ENCODE assay signal across 18 cellular contexts in genomic region chr11:124893781-124894401, GRCh38. TPM values are rescaled to one million over a fixed set of nuclear protein-coding genes. Genes with fewer than 3 reads are reported as not detected.
DNase-seq lines count a peak whose midpoint lies in the region; FAIRE-seq and TF ChIP-seq lines count a peak whose summit lies in the region.
"Had no signal": no experiment of that assay in that cellular context is flagged by ENCODE, and none has a peak within 500 bp of the region (broad histone marks: within the 10 kb centered on the region; RNA-seq: fewer than 3 reads in every experiment).

No MANE protein-coding gene starts in this region.

- no peak overlapping the region for H3K14ac ChIP-seq in neuronal stem cell (ENCODE audit: low read length)

- H3K4me2 ChIP-seq in neuronal stem cell (ENCODE audit: insufficient read depth, low read length, poor library complexity, severe bottlenecking), result no peak overlapping the region
- H3K4me2 ChIP-seq: BLaER1 had no signal

- H2BK15ac ChIP-seq in neuronal stem cell (ENCODE audit: low read length), result peak overlapping the region; percentile 42

- no peak overlapping the region for H2AFZ ChIP-seq in neuronal stem cell (ENCODE audit: low read length)

- FAIRE-seq in frontal cortex (lab: Jason Lieb, UNC), result no peak
- FAIRE-seq: D721Med had no signal

- no peak overlapping the region for H2BK120ac ChIP-seq in neuronal stem cell (ENCODE audit: low read depth, low read length)

- H3K4ac ChIP-seq in neuronal stem cell (ENCODE audit: low read length), result no peak overlapping the region

- no peaks in the 10 kb centered on the region for H3K9me3 Mint-ChIP-seq in activated CD4-positive, alpha-beta T cell treated with anti-CD3 and anti-CD28 coated beads, Interleukin-2, amount 10 ng/mL, durations not matched to agents 7 days and 5 days
- H3K9me3 Mint-ChIP-seq in type B pancreatic cell, result no peaks in the 10 kb centered on the region
- H3K9me3 Mint-ChIP-seq: CD8-positive, alpha-beta T cell had no signal

- no peak overlapping the region for H2BK5ac ChIP-seq in neuronal stem cell (ENCODE audit: low read length)

- no peak for TF ChIP-seq CTCF in type B pancreatic cell (conservative IDR thresholded peaks at IDR 0.05)

- H3K9me3 ChIP-seq in neuronal stem cell (replicated peaks in 1 of 2; ENCODE audit: control insufficient read depth in 2 of 2, insufficient read depth in 1 of 2, low read depth in 1 of 2, low read length in 2 of 2), result no peaks in the 10 kb centered on the region
- H3K9me3 ChIP-seq: BLaER1 had no signal

- POLR2A ChIA-PET in activated CD4-positive, alpha-beta T cell treated with anti-CD3 and anti-CD28 coated beads, Interleukin-2, amount 10 ng/mL, durations not matched to agents 7 days and 5 days (lab: Charles Lee), result no interaction called here

- H3K4me3 Mint-ChIP-seq in activated CD4-positive, alpha-beta T cell treated with anti-CD3 and anti-CD28 coated beads, Interleukin-2, amount 10 ng/mL, durations not matched to agents 7 days and 5 days, result no peak overlapping the region
- no peak overlapping the region for H3K4me3 Mint-ChIP-seq in type B pancreatic cell
- H3K4me3 Mint-ChIP-seq: CD8-positive, alpha-beta T cell had no signal

- CTCF ChIA-PET in activated CD4-positive, alpha-beta T cell treated with anti-CD3 and anti-CD28 coated beads, Interleukin-2, amount 10 ng/mL, durations not matched to agents 7 days and 5 days (lab: Charles Lee), result interaction anchor here (0.7 kb wide), 1 partner anchor 18 kb away, joined by 3 read pairs; no protein-coding TSS in a partner anchor

- H3K27ac ChIP-seq in neuronal stem cell (replicated peaks; ENCODE audit: low read length), result no peak overlapping the region
- H3K27ac ChIP-seq: BLaER1 had no signal

- H3K4me3 ChIP-seq in neuronal stem cell (ENCODE audit: low read length in 2 of 2), result no peak overlapping the region
- H3K4me3 ChIP-seq: BLaER1 had no signal

- no peak overlapping the region for H3K9ac ChIP-seq in neuronal stem cell (ENCODE audit: low read depth, low read length, poor library complexity)
- H3K9ac ChIP-seq: BLaER1 had no signal

- H3K27me3 Mint-ChIP-seq in activated CD4-positive, alpha-beta T cell treated with anti-CD3 and anti-CD28 coated beads, Interleukin-2, amount 10 ng/mL, durations not matched to agents 7 days and 5 days, result peaks cover 8% of the 10 kb centered on the region
- peaks cover 39% of the 10 kb centered on the region for H3K27me3 Mint-ChIP-seq in type B pancreatic cell

- H2BK12ac ChIP-seq in neuronal stem cell (ENCODE audit: low read length), result no peak overlapping the region

- no peaks in the 10 kb centered on the region for H3K36me3 Mint-ChIP-seq in activated CD4-positive, alpha-beta T cell treated with anti-CD3 and anti-CD28 coated beads, Interleukin-2, amount 10 ng/mL, durations not matched to agents 7 days and 5 days (ENCODE audit: low read depth)
- H3K36me3 Mint-ChIP-seq in type B pancreatic cell, result no peaks in the 10 kb centered on the region
- H3K36me3 Mint-ChIP-seq: CD8-positive, alpha-beta T cell had no signal

- H3K4me1 Mint-ChIP-seq in activated CD4-positive, alpha-beta T cell treated with anti-CD3 and anti-CD28 coated beads, Interleukin-2, amount 10 ng/mL, durations not matched to agents 7 days and 5 days, result peaks cover 10% of the 10 kb centered on the region
- H3K4me1 Mint-ChIP-seq in type B pancreatic cell (ENCODE audit: unreplicated experiment), result peaks cover 11% of the 10 kb centered on the region

- no peak overlapping the region for H2AK5ac ChIP-seq in neuronal stem cell (ENCODE audit: low read depth, low read length)

- no peaks in the 10 kb centered on the region for H3K36me3 ChIP-seq in neuronal stem cell (replicated peaks in 1 of 2; ENCODE audit: control insufficient read depth in 2 of 2, insufficient read depth in 2 of 2, low read length in 2 of 2)
- H3K36me3 ChIP-seq: BLaER1 had no signal

- peaks cover 0 to 54% (median 0%) of the 10 kb centered on the region in 3 experiments for H3K27me3 ChIP-seq in neuronal stem cell (ENCODE audit: control insufficient read depth in 3 of 3, insufficient read depth in 3 of 3, low read depth in 1 of 3, low read length in 3 of 3)
- H3K27me3 ChIP-seq: BLaER1 had no signal

- WGBS in neuronal stem cell (ENCODE audit: extremely low coverage in 2 of 2, insufficient read length in 2 of 2, insufficient replicate concordance in 1 of 2), 2 donors, result no CpG with 5 or more reads among the region's 14 CpGs

- DNase-seq in activated CD4-positive, alpha-beta T cell treated with anti-CD3 and anti-CD28 coated beads, Interleukin-2, amount 10 ng/mL, durations not matched to agents 7 days and 5 days, result peak; percentile 4
- DNase-seq in activated CD4-positive, alpha-beta T cell treated with anti-CD3 and anti-CD28 coated beads, Interleukin-2, amount 50 U/mL, for 4 hours, result no peak
- peak; percentile 18 for DNase-seq in ecto neural progenitor cell (ENCODE audit: low spot score)
- DNase-seq in neuronal stem cell (ENCODE audit: low spot score), result no peak
- DNase-seq in type B pancreatic cell (ENCODE audit: extremely low spot score, unreplicated experiment), result peak; percentile 55
- DNase-seq in AG08395 (ENCODE audit: low spot score), result no peak
- DNase-seq in epidermal melanocyte (ENCODE audit: insufficient read length, low spot score), result no peak
- no peak for DNase-seq in frontal cortex (ENCODE audit: low spot score in 2 of 2)
- DNase-seq: DMS79, KG1, NCI-H1417 treated with DMSO at 0.1 percent for 48 hours, NCI-H1930, NCI-H69 had no signal

- peak overlapping the region; percentile 34 for H3K27ac Mint-ChIP-seq in activated CD4-positive, alpha-beta T cell treated with anti-CD3 and anti-CD28 coated beads, Interleukin-2, amount 10 ng/mL, durations not matched to agents 7 days and 5 days
- no peak overlapping the region for H3K27ac Mint-ChIP-seq in type B pancreatic cell
- H3K27ac Mint-ChIP-seq: CD8-positive, alpha-beta T cell had no signal

- H3K23ac ChIP-seq in neuronal stem cell (ENCODE audit: low read depth, low read length, poor library complexity), result peak overlapping the region; percentile 14

- H4K8ac ChIP-seq in neuronal stem cell (ENCODE audit: low read depth, low read length), result no peak overlapping the region

- peaks cover 7% of the 10 kb centered on the region in 2 donors for H3K4me1 ChIP-seq in neuronal stem cell (ENCODE audit: control insufficient read depth in 2 of 2, insufficient read depth in 1 of 2, low read depth in 1 of 2, low read length in 2 of 2)

- peak overlapping the region; percentile 25 for H4K91ac ChIP-seq in neuronal stem cell (ENCODE audit: low read depth, low read length, poor library complexity)

- peaks cover 3% of the 10 kb centered on the region for H3K79me1 ChIP-seq in neuronal stem cell (ENCODE audit: low read depth, low read length)

- H3K18ac ChIP-seq in neuronal stem cell (ENCODE audit: low read length), result peak overlapping the region; percentile 39

RNA-seq across cellular contexts. Expression of gene ROBO4, which starts 3.8 kb away (rescaled TPM):
- total RNA-seq in activated CD4-positive, alpha-beta T cell treated with anti-CD3 and anti-CD28 coated beads, Interleukin-2, amount 10 ng/mL, durations not matched to agents 7 days and 5 days, result not detected
- not detected for polyA plus RNA-seq in neuronal stem cell (2013, experiment 1 of 2)
- polyA plus RNA-seq in neuronal stem cell (2013, experiment 2 of 2), result not detected
- not detected in 2 replicates for total RNA-seq in type B pancreatic cell (ENCODE audit: low replicate concordance)
- 1.6 TPM for total RNA-seq in frontal cortex
- total RNA-seq: CD8-positive, alpha-beta T cell; OCI-LY7 had no signal

RNA-seq across cellular contexts. Expression of gene HEPN1, which starts 25.2 kb away (rescaled TPM):
- total RNA-seq in activated CD4-positive, alpha-beta T cell treated with anti-CD3 and anti-CD28 coated beads, Interleukin-2, amount 10 ng/mL, durations not matched to agents 7 days and 5 days, result not detected
- not detected for polyA plus RNA-seq in neuronal stem cell (2013, experiment 1 of 2)
- not detected for polyA plus RNA-seq in neuronal stem cell (2013, experiment 2 of 2)
- not detected in 2 replicates for total RNA-seq in type B pancreatic cell (ENCODE audit: low replicate concordance)
- not detected for total RNA-seq in frontal cortex
- total RNA-seq: A172; CD8-positive, alpha-beta T cell; OCI-LY7 had no signal

RNA-seq across cellular contexts. Expression of gene ROBO3, which starts 28.7 kb away (rescaled TPM):
- total RNA-seq in activated CD4-positive, alpha-beta T cell treated with anti-CD3 and anti-CD28 coated beads, Interleukin-2, amount 10 ng/mL, durations not matched to agents 7 days and 5 days, result 10 to 100 TPM; 12.0 to 12.1 TPM
- polyA plus RNA-seq in neuronal stem cell (2013, experiment 1 of 2), result 9.5 TPM
- 8.8 TPM for polyA plus RNA-seq in neuronal stem cell (2013, experiment 2 of 2)
- 5.5 and 27.4 TPM in 2 replicates for total RNA-seq in type B pancreatic cell (ENCODE audit: low replicate concordance)
- 10.2 TPM for total RNA-seq in frontal cortex

RNA-seq across cellular contexts. Expression of gene HEPACAM, which starts 42.0 kb away (rescaled TPM):
- total RNA-seq in activated CD4-positive, alpha-beta T cell treated with anti-CD3 and anti-CD28 coated beads, Interleukin-2, amount 10 ng/mL, durations not matched to agents 7 days and 5 days, result not detected
- 0.03 TPM for polyA plus RNA-seq in neuronal stem cell (2013, experiment 1 of 2)
- 0.01 TPM for polyA plus RNA-seq in neuronal stem cell (2013, experiment 2 of 2)
- total RNA-seq in type B pancreatic cell (ENCODE audit: low replicate concordance), result 0.43 TPM in 1 of 2 replicates, not detected in the other
- 6.9 TPM for total RNA-seq in frontal cortex
- total RNA-seq: A172; CD8-positive, alpha-beta T cell; OCI-LY7 had no signal

Comparison
In these comparisons a context has a peak if more than half of its experiments do, and no peak if none do; other contexts are left out.
1. DNase-seq: peak in activated CD4-positive, alpha-beta T cell treated with anti-CD3 and anti-CD28 coated beads, Interleukin-2, amount 10 ng/mL, durations not matched to agents 7 days and 5 days (single experiment), ecto neural progenitor cell (single experiment) and type B pancreatic cell (single experiment); none in activated CD4-positive, alpha-beta T cell treated with anti-CD3 and anti-CD28 coated beads, Interleukin-2, amount 50 U/mL, for 4 hours (0 of 2), neuronal stem cell (single experiment), AG08395 (single experiment), epidermal melanocyte (single experiment) and frontal cortex (0 of 2).